Comparison of ENCODE assay signal across 8 cellular contexts in the genomic region with DNA sequence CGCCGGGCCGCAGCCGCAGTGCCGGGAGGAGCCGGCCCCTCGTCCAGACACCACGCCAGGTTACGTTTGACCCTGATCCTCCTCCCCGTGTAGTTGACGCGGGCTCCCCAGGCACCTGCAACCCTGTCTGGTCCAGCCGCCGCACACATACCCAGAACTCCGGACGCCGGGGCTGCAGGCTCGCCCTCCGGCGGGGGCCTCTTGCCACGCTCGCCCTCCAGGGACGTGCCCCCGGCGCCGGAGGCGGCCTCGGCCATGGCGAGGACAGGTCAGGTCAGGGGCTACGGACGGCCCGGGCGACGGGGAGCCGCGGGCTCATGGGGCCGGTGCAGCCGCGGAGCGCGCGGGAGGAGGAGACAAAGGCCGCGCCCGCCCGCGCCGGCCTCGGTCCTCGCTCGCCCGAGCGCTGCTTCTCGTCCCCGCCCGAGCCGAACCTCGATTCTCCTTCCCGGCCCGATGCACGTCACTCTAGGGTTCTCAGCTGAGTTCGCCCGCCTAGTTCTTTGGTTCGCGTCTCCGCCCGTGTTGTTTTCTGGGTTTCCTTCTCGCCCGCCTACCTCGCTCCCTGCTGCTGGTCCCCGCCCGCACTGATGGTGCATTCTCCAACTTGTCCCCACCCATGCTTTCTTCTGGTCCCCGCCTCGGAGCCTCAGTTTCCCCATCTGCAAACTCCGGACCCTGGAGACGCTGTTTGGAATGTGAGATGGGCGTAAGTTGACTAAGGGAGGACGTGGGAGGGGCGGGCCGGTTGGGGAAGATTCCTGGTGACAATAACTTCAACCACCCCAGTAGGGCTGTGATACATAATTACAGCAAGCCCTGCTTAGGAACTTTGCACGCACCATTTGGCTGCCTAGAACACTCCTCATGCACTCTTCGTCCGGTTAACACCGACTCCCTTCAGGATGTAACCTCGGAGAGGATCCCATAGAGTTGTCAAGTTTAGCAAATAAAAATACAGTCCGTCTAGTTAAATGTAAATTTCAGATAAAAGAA. TPM values are rescaled to one million over a fixed set of nuclear protein-coding genes. Genes with fewer than 3 reads are reported as not detected.
A peak's percentile ranks its signal among the peaks of the same experiment; 100 is the strongest.
DNase-seq lines count a peak whose midpoint lies in the region; TF ChIP-seq lines count a peak whose summit lies in the region.

A gene with protein sequence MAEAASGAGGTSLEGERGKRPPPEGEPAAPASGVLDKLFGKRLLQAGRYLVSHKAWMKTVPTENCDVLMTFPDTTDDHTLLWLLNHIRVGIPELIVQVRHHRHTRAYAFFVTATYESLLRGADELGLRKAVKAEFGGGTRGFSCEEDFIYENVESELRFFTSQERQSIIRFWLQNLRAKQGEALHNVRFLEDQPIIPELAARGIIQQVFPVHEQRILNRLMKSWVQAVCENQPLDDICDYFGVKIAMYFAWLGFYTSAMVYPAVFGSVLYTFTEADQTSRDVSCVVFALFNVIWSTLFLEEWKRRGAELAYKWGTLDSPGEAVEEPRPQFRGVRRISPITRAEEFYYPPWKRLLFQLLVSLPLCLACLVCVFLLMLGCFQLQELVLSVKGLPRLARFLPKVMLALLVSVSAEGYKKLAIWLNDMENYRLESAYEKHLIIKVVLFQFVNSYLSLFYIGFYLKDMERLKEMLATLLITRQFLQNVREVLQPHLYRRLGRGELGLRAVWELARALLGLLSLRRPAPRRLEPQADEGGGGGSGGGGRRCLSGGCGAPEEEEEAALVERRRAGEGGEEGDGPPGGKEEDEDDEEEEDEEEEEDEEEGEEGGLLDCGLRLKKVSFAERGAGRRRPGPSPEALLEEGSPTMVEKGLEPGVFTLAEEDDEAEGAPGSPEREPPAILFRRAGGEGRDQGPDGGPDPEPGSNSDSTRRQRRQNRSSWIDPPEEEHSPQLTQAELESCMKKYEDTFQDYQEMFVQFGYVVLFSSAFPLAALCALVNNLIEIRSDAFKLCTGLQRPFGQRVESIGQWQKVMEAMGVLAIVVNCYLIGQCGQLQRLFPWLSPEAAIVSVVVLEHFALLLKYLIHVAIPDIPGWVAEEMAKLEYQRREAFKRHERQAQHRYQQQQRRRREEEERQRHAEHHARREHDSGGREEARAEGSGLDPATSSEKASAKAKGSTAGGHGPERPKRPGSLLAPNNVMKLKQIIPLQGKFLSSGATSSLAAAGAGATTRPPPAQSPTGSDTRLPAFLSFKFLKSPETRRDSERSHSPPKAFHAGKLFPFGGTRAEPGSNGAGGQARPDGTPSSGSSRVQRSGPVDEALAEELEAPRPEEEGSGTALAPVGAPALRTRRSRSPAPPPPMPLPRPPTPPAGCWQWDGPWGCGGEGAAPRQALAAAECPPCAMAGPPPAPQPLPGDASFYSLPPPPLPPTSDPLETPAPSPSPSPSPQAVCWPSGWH (minus strand): TSS at position 442 of the 996 bp plus-strand sequence. CDS start 185 bp downstream, at position 257.

- no peak within 1 kb of the TSS for H2BK15ac ChIP-seq in H9 (ENCODE audit: low read depth, low read length)

- H2BK12ac ChIP-seq in H9 (ENCODE audit: insufficient read length, low read depth, low read length): no peak within 1 kb of the TSS

- H3T11ph ChIP-seq in H9 (ENCODE audit: low read length): no peak within 1 kb of the TSS

- H2AK5ac ChIP-seq in H9 (ENCODE audit: insufficient read length, low read length): no peak within 1 kb of the TSS

- no peak within 1 kb of the TSS for H2BK5ac ChIP-seq in H9 (ENCODE audit: insufficient read length, low read length)

- no peak for TF ChIP-seq POLR2A in testis (IDR thresholded peaks at IDR 0.05)

- H2AFZ ChIP-seq in H9 (ENCODE audit: low read length) (no peak within 1 kb of the TSS), osteoblast (ENCODE audit: low read length) (peak within 1 kb of the TSS; percentile 93)

- H4K20me1 ChIP-seq in H9 (ENCODE audit: control insufficient read depth, insufficient read depth, insufficient read length) (no peaks in the 10 kb centered on the region), osteoblast (ENCODE audit: insufficient read depth, low read length) (no peaks in the 10 kb centered on the region)

- peak within 1 kb of the TSS; percentile 82 for H3K4me3 ChIP-seq in osteoblast (ENCODE audit: insufficient read depth, low read length)
- H3K4me3 ChIP-seq in testis: peak within 1 kb of the TSS; percentile 66 to 71

- no peak for TF ChIP-seq CTCF in H9 (conservative IDR thresholded peaks at IDR 0.05)
- TF ChIP-seq CTCF in glutamatergic neuron (IDR thresholded peaks at IDR 0.05; ENCODE audit: partially characterized antibody, unreplicated experiment): no peak
- TF ChIP-seq CTCF in osteoblast (IDR thresholded peaks at IDR 0.05; ENCODE audit: extremely low read depth, low read depth, low read length): no peak
- TF ChIP-seq CTCF in testis (IDR thresholded peaks at IDR 0.05): no peak

- H3K18ac ChIP-seq in H9 (ENCODE audit: insufficient read length, low read depth, low read length): peak within 1 kb of the TSS; percentile 56

- H3K27me3 Mint-ChIP-seq in H9 (ENCODE audit: low read depth) (peaks cover 5% of the 10 kb centered on the region), glutamatergic neuron (ENCODE audit: unreplicated experiment) (peaks cover 16% of the 10 kb centered on the region)
- H3K27me3 Mint-ChIP-seq in activated naive CD8-positive, alpha-beta T cell: no peaks in the 10 kb centered on the region

- H3K36me3 Mint-ChIP-seq in H9 (ENCODE audit: insufficient read depth in 1 of 3, low read depth in 3 of 3) (peaks cover 11 to 34% (median 31%) of the 10 kb centered on the region in 3 experiments), glutamatergic neuron (ENCODE audit: unreplicated experiment) (peaks cover 5% of the 10 kb centered on the region)
- H3K36me3 Mint-ChIP-seq in activated naive CD8-positive, alpha-beta T cell: no peaks in the 10 kb centered on the region

- H4K8ac ChIP-seq in H9 (replicated peaks; ENCODE audit: insufficient read length, low read depth, low read length): no peak within 1 kb of the TSS

- H3K36me3 ChIP-seq in osteoblast (ENCODE audit: insufficient read depth, low read length) (no peaks in the 10 kb centered on the region), testis (ENCODE audit: low read depth, missing control alignments) (no peaks in the 10 kb centered on the region)

- no peak within 1 kb of the TSS for H3K23ac ChIP-seq in H9 (ENCODE audit: insufficient read length, low read depth, low read length)

- no peak within 1 kb of the TSS for H2BK20ac ChIP-seq in H9 (ENCODE audit: low read depth, low read length, poor library complexity, severe bottlenecking)

- peak; percentile 100 for DNase-seq in DMS 273 (lab: John Stamatoyannopoulos, UW; ENCODE audit: unreplicated experiment)
- DNase-seq in H9: peak; percentile 97
- peak; percentile 91 for DNase-seq in NCI-H1105 treated with DMSO at 0.1 percent for 48 hours (lab: John Stamatoyannopoulos, UW)
- peak; percentile 97 for DNase-seq in SKM-1 (lab: John Stamatoyannopoulos, UW; ENCODE audit: unreplicated experiment)
- peak; percentile 99 for DNase-seq in glutamatergic neuron
- DNase-seq in osteoblast (ENCODE audit: insufficient read length, low spot score, missing footprints): peak; percentile 100
- peak; percentile 97 for DNase-seq in testis

- H3K4me3 Mint-ChIP-seq in H9: peak within 1 kb of the TSS; percentile 67 to 87
- H3K4me3 Mint-ChIP-seq in activated naive CD8-positive, alpha-beta T cell: peak within 1 kb of the TSS; percentile 86
- peak within 1 kb of the TSS; percentile 92 for H3K4me3 Mint-ChIP-seq in glutamatergic neuron (ENCODE audit: unreplicated experiment)

- no peaks in the 10 kb centered on the region for H3K79me2 ChIP-seq in H9 (ENCODE audit: insufficient read depth, low read length)
- no peaks in the 10 kb centered on the region for H3K79me2 ChIP-seq in osteoblast (ENCODE audit: insufficient read depth, low read length)

- H3K9me3 ChIP-seq in H9 (ENCODE audit: control insufficient read depth, low read depth, low read length) (no peaks in the 10 kb centered on the region), osteoblast (ENCODE audit: low read depth, low read length) (no peaks in the 10 kb centered on the region), testis (no peaks in the 10 kb centered on the region)

- H3K23me2 ChIP-seq in H9 (ENCODE audit: insufficient read length, low read depth, low read length, poor library complexity, severe bottlenecking): peaks cover 21% of the 10 kb centered on the region

- H3K9me3 Mint-ChIP-seq in H9 (no peaks in the 10 kb centered on the region; a peak in 1 of 5 replicates), glutamatergic neuron (ENCODE audit: unreplicated experiment) (peaks cover 11% of the 10 kb centered on the region)
- no peaks in the 10 kb centered on the region for H3K9me3 Mint-ChIP-seq in activated naive CD8-positive, alpha-beta T cell (ENCODE audit: low read depth)

- H2BK120ac ChIP-seq in H9 (ENCODE audit: low read depth, low read length, poor library complexity, severe bottlenecking): no peak within 1 kb of the TSS

- peaks cover 17 to 43% of the 10 kb centered on the region in 2 experiments for H3K4me1 Mint-ChIP-seq in H9
- peaks cover 33% of the 10 kb centered on the region for H3K4me1 Mint-ChIP-seq in activated naive CD8-positive, alpha-beta T cell (ENCODE audit: low read depth)
- peaks cover 8% of the 10 kb centered on the region for H3K4me1 Mint-ChIP-seq in glutamatergic neuron (ENCODE audit: low read depth, unreplicated experiment)

- H3K4me1 ChIP-seq in H9 (ENCODE audit: insufficient read depth, low read length): peaks cover 2% of the 10 kb centered on the region; the same call in 1 of the 2 replicates
- H3K4me1 ChIP-seq in osteoblast (ENCODE audit: insufficient read depth, low read length): peaks cover 23% of the 10 kb centered on the region
- peaks cover 22% of the 10 kb centered on the region for H3K4me1 ChIP-seq in testis

- no peak within 1 kb of the TSS for H3K27ac ChIP-seq in H9 (ENCODE audit: insufficient read length, low read depth, low read length)
- peak within 1 kb of the TSS; percentile 28 for H3K27ac ChIP-seq in osteoblast (ENCODE audit: low read depth, low read length)
- H3K27ac ChIP-seq in testis: peak within 1 kb of the TSS in 1 of 2 donors; percentile 50

- intact Hi-C loops in testis (cut with DNase I; ENCODE audit: low total_unique reads): no loop called here

- H3K9ac ChIP-seq in H9 (ENCODE audit: extremely low read depth, insufficient read length, low read length): peak within 1 kb of the TSS; percentile 40

- H3K56ac ChIP-seq in H9 (ENCODE audit: insufficient read length, low read depth, low read length): no peak within 1 kb of the TSS

- H4K5ac ChIP-seq in H9 (ENCODE audit: insufficient read length, low read depth, low read length): no peak within 1 kb of the TSS

- no CpG with 5 or more reads among the region's 86 CpGs for WGBS in H9 (ENCODE audit: extremely low coverage, insufficient read length, low lambda C conversion rate)
- 1 to 2% methylated on average over 24 to 69 of the region's 86 CpGs for WGBS in testis, 2 donors

- H4K91ac ChIP-seq in H9 (ENCODE audit: insufficient read length, low read depth, low read length): no peak within 1 kb of the TSS

- H3K27me3 ChIP-seq in H9 (ENCODE audit: insufficient read depth, low read length) (no peaks in the 10 kb centered on the region), osteoblast (ENCODE audit: insufficient read depth, low read length) (no peaks in the 10 kb centered on the region), testis (no peaks in the 10 kb centered on the region)

- H3K4ac ChIP-seq in H9 (ENCODE audit: low read depth, low read length): no peak within 1 kb of the TSS

- peak within 1 kb of the TSS; percentile 48 to 77 (median 49); a peak in 4 of 7 replicates for H3K27ac Mint-ChIP-seq in H9
- H3K27ac Mint-ChIP-seq in activated naive CD8-positive, alpha-beta T cell: peak within 1 kb of the TSS; percentile 76
- peak within 1 kb of the TSS; percentile 89 for H3K27ac Mint-ChIP-seq in glutamatergic neuron (ENCODE audit: unreplicated experiment)

- peak within 1 kb of the TSS; percentile 72 for H3K14ac ChIP-seq in H9 (ENCODE audit: insufficient read depth, low read length)

- H3K4me2 ChIP-seq in H9 (ENCODE audit: insufficient read depth, insufficient read length, low read length) (peak within 1 kb of the TSS; percentile 74), osteoblast (ENCODE audit: insufficient read depth, low read length) (peak within 1 kb of the TSS; percentile 89)

- no peaks in the 10 kb centered on the region for H3K79me1 ChIP-seq in H9 (ENCODE audit: insufficient read depth, low read depth, low read length, poor library complexity, severe bottlenecking)

RNA-seq across cellular contexts. Expression of the gene that starts here (rescaled TPM):
- total RNA-seq in H9 (2021): 18.9 and 21.9 TPM in 2 replicates
- total RNA-seq in glutamatergic neuron (ENCODE audit: unreplicated experiment): 98.8 TPM
- 5.1 and 7.4 TPM in 2 replicates for total RNA-seq in osteoblast
- total RNA-seq in testis: 10 to 100 TPM; 17.5 to 19.2 TPM
- 4.5 TPM for polyA plus RNA-seq in testis (ENCODE audit: insufficient read depth, low read depth, low replicate concordance)
